Comparison of ENCODE assay signal across 18 cellular contexts in the genomic region with DNA sequence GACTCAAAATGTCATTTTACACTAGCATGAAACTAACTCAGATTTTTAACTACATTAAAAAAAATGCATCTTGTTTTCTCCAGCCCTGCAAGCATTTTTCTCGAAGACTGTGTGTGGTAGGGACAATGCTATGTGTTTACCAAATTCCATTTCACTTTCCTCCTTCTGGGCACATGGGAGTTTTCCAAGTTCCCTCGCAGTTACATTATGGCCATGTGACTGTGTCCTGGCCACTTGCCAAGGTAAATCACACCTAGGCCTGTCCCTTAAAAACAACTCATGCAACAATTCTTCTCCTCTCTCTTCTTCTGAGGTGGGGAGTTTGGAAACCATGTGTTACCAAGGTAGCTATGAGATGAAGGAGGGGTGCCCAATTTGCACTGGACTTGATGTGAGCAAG.
DNase-seq lines count a peak whose midpoint lies in the region; ATAC-seq and TF ChIP-seq lines count a peak whose summit lies in the region.
"Had no signal": no experiment of that assay in that cellular context is flagged by ENCODE, and none has a peak within 500 bp of the region (broad histone marks: within the 10 kb centered on the region; RNA-seq: fewer than 3 reads in every experiment).

No MANE protein-coding gene starts in this region.

- H3K4me1 Mint-ChIP-seq in WTC11 = peaks cover 20% of the 10 kb centered on the region
- H3K4me1 Mint-ChIP-seq in naive thymus-derived CD8-positive, alpha-beta T cell = no peaks in the 10 kb centered on the region
- H3K4me1 Mint-ChIP-seq in activated T-cell treated with anti-CD3 and anti-CD28 coated beads, Interleukin-2, amount 50 U/mL, for 24 hours (ENCODE audit: low read depth) = no peaks in the 10 kb centered on the region
- H3K4me1 Mint-ChIP-seq: CD8-positive, alpha-beta memory T cell had no signal

- TF ChIP-seq CTCF in WTC11 (IDR thresholded peaks at IDR 0.05) = no peak

- ATAC-seq in WTC11 = no peak
- no peak for ATAC-seq in naive thymus-derived CD8-positive, alpha-beta T cell

- no peak for TF ChIP-seq EP300 in Ishikawa (IDR thresholded peaks at IDR 0.05; ENCODE audit: borderline replicate concordance)

- no peak overlapping the region for H3K4me3 Mint-ChIP-seq in WTC11
- H3K4me3 Mint-ChIP-seq in naive thymus-derived CD8-positive, alpha-beta T cell = no peak overlapping the region
- H3K4me3 Mint-ChIP-seq in activated T-cell treated with anti-CD3 and anti-CD28 coated beads, Interleukin-2, amount 50 U/mL, for 24 hours = no peak overlapping the region
- H3K4me3 Mint-ChIP-seq: CD8-positive, alpha-beta memory T cell had no signal

- peaks cover 5% of the 10 kb centered on the region for H3K9me3 Mint-ChIP-seq in WTC11
- H3K9me3 Mint-ChIP-seq in naive thymus-derived CD8-positive, alpha-beta T cell = peaks cover 0 to 7% (median 0%) of the 10 kb centered on the region in 9 donors
- peaks cover 2% of the 10 kb centered on the region for H3K9me3 Mint-ChIP-seq in activated T-cell treated with anti-CD3 and anti-CD28 coated beads, Interleukin-2, amount 50 U/mL, for 24 hours

- CTCF ChIA-PET in WTC11 (lab: Charles Lee) = no interaction called here

- DNase-seq in NCI-H2171 treated with DMSO at 0.1 percent for 48 hours (lab: John Stamatoyannopoulos, UW) (peak; percentile 5), NCI-H2171 (lab: John Stamatoyannopoulos, UW) (no peak), WTC11 (ENCODE audit: low spot score) (no peak), renal cortical epithelial cell (ENCODE audit: low read depth) (peak; percentile 9)
- DNase-seq in naive thymus-derived CD8-positive, alpha-beta T cell = no peak
- DNase-seq in activated T-cell treated with anti-CD3 and anti-CD28 coated beads, Interleukin-2, amount 50 U/mL, for 24 hours = no peak
- DNase-seq: CD8-positive, alpha-beta memory T cell; EL; GF-D8; IMR-90; Karpas-422; NCI-H1092 treated with DMSO at 0.1 percent for 48 hours; NCI-H2081; NCI-H2227 treated with DMSO at 0.1 percent for 48 hours; NCI-H524; Peyer's patch; T-helper 1 cell had no signal

- H3K36me3 Mint-ChIP-seq in WTC11 = no peaks in the 10 kb centered on the region; the same call in 1 of the 2 replicates
- no peaks in the 10 kb centered on the region for H3K36me3 Mint-ChIP-seq in naive thymus-derived CD8-positive, alpha-beta T cell
- no peaks in the 10 kb centered on the region for H3K36me3 Mint-ChIP-seq in activated T-cell treated with anti-CD3 and anti-CD28 coated beads, Interleukin-2, amount 50 U/mL, for 24 hours (ENCODE audit: low read depth)
- H3K36me3 Mint-ChIP-seq: CD8-positive, alpha-beta memory T cell had no signal

- no peaks in the 10 kb centered on the region; the same call in 1 of the 2 replicates for H3K27me3 Mint-ChIP-seq in WTC11 (ENCODE audit: low read depth)
- no peaks in the 10 kb centered on the region for H3K27me3 Mint-ChIP-seq in naive thymus-derived CD8-positive, alpha-beta T cell
- no peaks in the 10 kb centered on the region for H3K27me3 Mint-ChIP-seq in activated T-cell treated with anti-CD3 and anti-CD28 coated beads, Interleukin-2, amount 50 U/mL, for 24 hours
- H3K27me3 Mint-ChIP-seq: CD8-positive, alpha-beta memory T cell had no signal

- POLR2A ChIA-PET in WTC11 (lab: Charles Lee) = no interaction called here
- POLR2A ChIA-PET in naive thymus-derived CD8-positive, alpha-beta T cell (lab: Charles Lee) = no interaction called here

- H3K27ac Mint-ChIP-seq in WTC11 = peak overlapping the region; percentile 10; the same call in 1 of the 2 replicates
- H3K27ac Mint-ChIP-seq in naive thymus-derived CD8-positive, alpha-beta T cell = no peak overlapping the region
- H3K27ac Mint-ChIP-seq in activated T-cell treated with anti-CD3 and anti-CD28 coated beads, Interleukin-2, amount 50 U/mL, for 24 hours = no peak overlapping the region

- TF ChIP-seq RAD21 in Ishikawa (IDR thresholded peaks at IDR 0.05; ENCODE audit: low read depth) = no peak

TF ChIP-seq in Ishikawa, 13 proteins besides CTCF, POLR2A, EP300 and RAD21:
- TF ChIP-seq EGR1 (IDR thresholded peaks at IDR 0.05) = no peak
- TF ChIP-seq, protein P1, sequence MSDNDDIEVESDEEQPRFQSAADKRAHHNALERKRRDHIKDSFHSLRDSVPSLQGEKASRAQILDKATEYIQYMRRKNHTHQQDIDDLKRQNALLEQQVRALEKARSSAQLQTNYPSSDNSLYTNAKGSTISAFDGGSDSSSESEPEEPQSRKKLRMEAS (IDR thresholded peaks at IDR 0.05) = 0 out of 2 replicates have a peak, but pooled peaks have one; percentile 27
- TF ChIP-seq, protein P2, sequence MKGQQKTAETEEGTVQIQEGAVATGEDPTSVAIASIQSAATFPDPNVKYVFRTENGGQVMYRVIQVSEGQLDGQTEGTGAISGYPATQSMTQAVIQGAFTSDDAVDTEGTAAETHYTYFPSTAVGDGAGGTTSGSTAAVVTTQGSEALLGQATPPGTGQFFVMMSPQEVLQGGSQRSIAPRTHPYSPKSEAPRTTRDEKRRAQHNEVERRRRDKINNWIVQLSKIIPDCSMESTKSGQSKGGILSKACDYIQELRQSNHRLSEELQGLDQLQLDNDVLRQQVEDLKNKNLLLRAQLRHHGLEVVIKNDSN (IDR thresholded peaks at IDR 0.05) = peak; percentile 46; the same call in 1 of the 2 replicates
TF ChIP-seq in Ishikawa: peak in this region for 2.

TF ChIP-seq in WTC11, 78 proteins besides CTCF, POLR2A, EP300 and RAD21:
- TF ChIP-seq RELA (CRISPR knock-in tag; IDR thresholded peaks at IDR 0.05; ENCODE audit: borderline replicate concordance) = no peak

Comparison
In these comparisons a context has a peak if more than half of its experiments do, and no peak if none do; other contexts are left out.
1. DNase-seq: peak in NCI-H2171 treated with DMSO at 0.1 percent for 48 hours (single experiment) and renal cortical epithelial cell (single experiment); none in NCI-H2171 (single experiment), WTC11 (single experiment), naive thymus-derived CD8-positive, alpha-beta T cell (0 of 10) and activated T-cell treated with anti-CD3 and anti-CD28 coated beads, Interleukin-2, amount 50 U/mL, for 24 hours (single experiment).